9 cellular contexts compared by ENCODE assay signal in the genomic region with DNA sequence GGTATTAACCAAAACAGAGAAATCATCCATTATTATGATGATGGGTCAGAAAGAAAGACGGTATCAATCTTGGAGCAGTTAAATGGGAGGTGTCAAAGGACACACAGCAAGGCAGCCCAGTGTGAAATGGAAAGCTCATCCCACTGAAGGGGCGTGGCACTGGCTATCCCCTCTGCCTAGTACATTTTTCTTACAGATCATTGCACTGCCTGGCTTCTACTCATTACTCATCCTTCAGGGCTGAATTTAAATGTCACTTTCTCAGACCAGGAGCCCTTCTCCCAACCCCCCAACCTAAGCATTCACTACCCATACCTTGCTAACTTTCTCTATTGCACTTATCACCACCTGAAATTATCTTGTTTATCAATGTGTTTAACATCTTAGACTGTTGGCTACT. TPM values are rescaled to one million over a fixed set of nuclear protein-coding genes. Genes with fewer than 3 reads are reported as not detected.
DNase-seq lines count a peak whose midpoint lies in the region; ATAC-seq and TF ChIP-seq lines count a peak whose summit lies in the region.
"Had no signal": no experiment of that assay in that cellular context is flagged by ENCODE, and none has a peak within 500 bp of the region (broad histone marks: within the 10 kb centered on the region; RNA-seq: fewer than 3 reads in every experiment).

No MANE protein-coding gene starts in this region.

- no peak for TF ChIP-seq EP300 in suprapubic skin (IDR thresholded peaks at IDR 0.05)

- H3K4me3 ChIP-seq in GM06990 (replicated peaks; ENCODE audit: low read depth, low read length) (peak overlapping the region; percentile 36), brain microvascular endothelial cell (ENCODE audit: low read depth, low read length) (no peak overlapping the region), psoas muscle (no peak overlapping the region), suprapubic skin (no peak overlapping the region)

- H3K27me3 ChIP-seq in GM06990 (replicated peaks; ENCODE audit: control insufficient read depth, insufficient read depth, low read length), result no peaks in the 10 kb centered on the region
- H3K27me3 ChIP-seq in brain microvascular endothelial cell (replicated peaks), result no peaks in the 10 kb centered on the region
- no peaks in the 10 kb centered on the region for H3K27me3 ChIP-seq in psoas muscle (ENCODE audit: insufficient read depth in 3 of 3, low read length in 2 of 3)
- no peaks in the 10 kb centered on the region for H3K27me3 ChIP-seq in suprapubic skin

- DNase-seq in GM06990 (ENCODE audit: extremely low read depth, insufficient read length) (no peak), HK-2 (ENCODE audit: unreplicated experiment) (peak; percentile 37), brain microvascular endothelial cell (peak; percentile 65), psoas muscle (no peak), suprapubic skin (ENCODE audit: low spot score in 2 of 2) (no peak), NCI-H187 treated with DMSO at 0.1 percent for 48 hours (lab: John Stamatoyannopoulos, UW) (no peak), superior temporal gyrus (ENCODE audit: extremely low spot score) (no peak), NCI-H345 treated with DMSO at 0.1 percent for 48 hours (lab: John Stamatoyannopoulos, UW; ENCODE audit: unreplicated experiment) (no peak)
- DNase-seq: retina had no signal

- H3K9me3 ChIP-seq in psoas muscle (no peaks in the 10 kb centered on the region), suprapubic skin (no peaks in the 10 kb centered on the region)

- 37 to 54% (median 46%) methylated on average over 2 of the region's 2 CpGs for WGBS in psoas muscle, 3 donors
- WGBS in suprapubic skin, result 69% methylated on average over 2 of the region's 2 CpGs

- in situ Hi-C loops in brain microvascular endothelial cell (cut with HindIII; ENCODE audit: low pct_ligation_motif_present, low sequenced_read_pairs), result no loop called here

- H3K36me3 ChIP-seq in GM06990 (ENCODE audit: control insufficient read depth, insufficient read depth, low read length) (no peaks in the 10 kb centered on the region), brain microvascular endothelial cell (replicated peaks) (no peaks in the 10 kb centered on the region), psoas muscle (ENCODE audit: insufficient read depth in 1 of 2, low read depth in 1 of 2) (no peaks in the 10 kb centered on the region), suprapubic skin (no peaks in the 10 kb centered on the region)

- no peak for TF ChIP-seq CTCF in GM06990 (IDR thresholded peaks at IDR 0.05; ENCODE audit: insufficient read depth, low read length, poor library complexity, severe bottlenecking)
- no peak for TF ChIP-seq CTCF in brain microvascular endothelial cell (IDR thresholded peaks at IDR 0.05; ENCODE audit: low read depth, low read length, missing control alignments)
- no peak for TF ChIP-seq CTCF in psoas muscle (IDR thresholded peaks at IDR 0.05)
- TF ChIP-seq CTCF in suprapubic skin (IDR thresholded peaks at IDR 0.05), result no peak

- ATAC-seq in psoas muscle, result peak; percentile 30 to 87 (median 72)

- H3K4me1 ChIP-seq in psoas muscle (peaks cover 76% of the 10 kb centered on the region), suprapubic skin (peaks cover 37% of the 10 kb centered on the region)

- intact Hi-C loops in psoas muscle (cut with DNase I), result no loop called here

- no peak for TF ChIP-seq POLR2A in suprapubic skin (IDR thresholded peaks at IDR 0.05)

- H3K27ac ChIP-seq in brain microvascular endothelial cell, result peak overlapping the region; percentile 6
- peak overlapping the region; percentile 27 for H3K27ac ChIP-seq in psoas muscle
- H3K27ac ChIP-seq in suprapubic skin, result no peak overlapping the region

RNA-seq across cellular contexts. Expression of a gene that starts 10.1 kb away (rescaled TPM):
- total RNA-seq in psoas muscle, result 100 to 1,000 TPM; 101 to 137 (median 119) TPM
- 10 to 100 TPM; 33.7 to 80.3 (median 34.0) TPM for polyA plus RNA-seq in psoas muscle
- 100 to 1,000 TPM in 3 of 4 donors, 10 to 100 TPM in 1; 99.0 to 169 (median 127) TPM for total RNA-seq in suprapubic skin

Comparison
In these comparisons a context has a peak if more than half of its experiments do, and no peak if none do; other contexts are left out.
1. DNase-seq: peak in HK-2 (single experiment) and brain microvascular endothelial cell (single experiment); none in GM06990 (single experiment), psoas muscle (0 of 2), suprapubic skin (0 of 2), NCI-H187 treated with DMSO at 0.1 percent for 48 hours (single experiment), superior temporal gyrus (single experiment) and NCI-H345 treated with DMSO at 0.1 percent for 48 hours (single experiment).